Comparison of ENCODE assay signal across 1 cellular context in genomic region chr6:147005499-147005898, GRCh38.
TF ChIP-seq lines count a peak whose summit lies in the region.

No MANE protein-coding gene starts in this region.

TF ChIP-seq in WTC11, 78 proteins besides CTCF, POLR2A, EP300 and RAD21 (continued from another document):
- TF ChIP-seq, protein P1, sequence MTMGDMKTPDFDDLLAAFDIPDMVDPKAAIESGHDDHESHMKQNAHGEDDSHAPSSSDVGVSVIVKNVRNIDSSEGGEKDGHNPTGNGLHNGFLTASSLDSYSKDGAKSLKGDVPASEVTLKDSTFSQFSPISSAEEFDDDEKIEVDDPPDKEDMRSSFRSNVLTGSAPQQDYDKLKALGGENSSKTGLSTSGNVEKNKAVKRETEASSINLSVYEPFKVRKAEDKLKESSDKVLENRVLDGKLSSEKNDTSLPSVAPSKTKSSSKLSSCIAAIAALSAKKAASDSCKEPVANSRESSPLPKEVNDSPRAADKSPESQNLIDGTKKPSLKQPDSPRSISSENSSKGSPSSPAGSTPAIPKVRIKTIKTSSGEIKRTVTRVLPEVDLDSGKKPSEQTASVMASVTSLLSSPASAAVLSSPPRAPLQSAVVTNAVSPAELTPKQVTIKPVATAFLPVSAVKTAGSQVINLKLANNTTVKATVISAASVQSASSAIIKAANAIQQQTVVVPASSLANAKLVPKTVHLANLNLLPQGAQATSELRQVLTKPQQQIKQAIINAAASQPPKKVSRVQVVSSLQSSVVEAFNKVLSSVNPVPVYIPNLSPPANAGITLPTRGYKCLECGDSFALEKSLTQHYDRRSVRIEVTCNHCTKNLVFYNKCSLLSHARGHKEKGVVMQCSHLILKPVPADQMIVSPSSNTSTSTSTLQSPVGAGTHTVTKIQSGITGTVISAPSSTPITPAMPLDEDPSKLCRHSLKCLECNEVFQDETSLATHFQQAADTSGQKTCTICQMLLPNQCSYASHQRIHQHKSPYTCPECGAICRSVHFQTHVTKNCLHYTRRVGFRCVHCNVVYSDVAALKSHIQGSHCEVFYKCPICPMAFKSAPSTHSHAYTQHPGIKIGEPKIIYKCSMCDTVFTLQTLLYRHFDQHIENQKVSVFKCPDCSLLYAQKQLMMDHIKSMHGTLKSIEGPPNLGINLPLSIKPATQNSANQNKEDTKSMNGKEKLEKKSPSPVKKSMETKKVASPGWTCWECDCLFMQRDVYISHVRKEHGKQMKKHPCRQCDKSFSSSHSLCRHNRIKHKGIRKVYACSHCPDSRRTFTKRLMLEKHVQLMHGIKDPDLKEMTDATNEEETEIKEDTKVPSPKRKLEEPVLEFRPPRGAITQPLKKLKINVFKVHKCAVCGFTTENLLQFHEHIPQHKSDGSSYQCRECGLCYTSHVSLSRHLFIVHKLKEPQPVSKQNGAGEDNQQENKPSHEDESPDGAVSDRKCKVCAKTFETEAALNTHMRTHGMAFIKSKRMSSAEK (CRISPR knock-in tag; IDR thresholded peaks at IDR 0.05; ENCODE audit: borderline replicate concordance) = no peak
